8 cellular contexts compared by ENCODE assay signal in genomic region chr1:16237343-16237830, GRCh38. TPM values are rescaled to one million over a fixed set of nuclear protein-coding genes. Genes with fewer than 3 reads are reported as not detected.
DNase-seq lines count a peak whose midpoint lies in the region; ATAC-seq and TF ChIP-seq lines count a peak whose summit lies in the region.

No MANE protein-coding gene starts in this region.

- dilution Hi-C loops in mammary epithelial cell (cut with HindIII; ENCODE audit: low sequenced_read_pairs) = no loop called here

- DNase-seq in AG04449 (ENCODE audit: low read depth, low spot score) (no peak), HL-60 (ENCODE audit: low read depth in 1 of 2, low spot score in 1 of 2) (no peak), mammary epithelial cell (no peak), NCI-H748 treated with DMSO at 0.1 percent for 48 hours (lab: John Stamatoyannopoulos, UW) (no peak), NCI-H82 treated with DMSO at 0.1 percent for 48 hours (lab: John Stamatoyannopoulos, UW; ENCODE audit: unreplicated experiment) (no peak)

- peak overlapping the region; percentile 97 for H3K4me2 ChIP-seq in mammary epithelial cell (ENCODE audit: insufficient read depth, low read depth, low read length)

- 38% methylated on average over 4 of the region's 6 CpGs for WGBS in mammary epithelial cell (ENCODE audit: low coverage, missing lambda C conversion rate)

- no peak for TF ChIP-seq CTCF in AG04449 (IDR thresholded peaks at IDR 0.05; ENCODE audit: insufficient read depth, low read length, missing control alignments)
- no peak for TF ChIP-seq CTCF in HL-60 (IDR thresholded peaks at IDR 0.05; ENCODE audit: insufficient read depth, low read length)
- no peak for TF ChIP-seq CTCF in mammary epithelial cell (conservative IDR thresholded peaks at IDR 0.05 in 1 of 2, IDR thresholded peaks at IDR 0.05 in 1 of 2; ENCODE audit: extremely low read depth in 1 of 2, insufficient read depth in 1 of 2, low read depth in 1 of 2, low read length in 2 of 2)

- peak overlapping the region; percentile 58 for H3K27ac ChIP-seq in HL-60 (replicated peaks)
- peak overlapping the region; percentile 64 for H3K27ac ChIP-seq in mammary epithelial cell (ENCODE audit: insufficient read depth, low read depth, low read length)

- TSS peak; percentile 65 for BruUV-seq in mammary epithelial cell (replicated peaks; lab: Mats Ljungman, UMichigan)

- H2AFZ ChIP-seq in mammary epithelial cell (ENCODE audit: low read depth, low read length) = peak overlapping the region; percentile 90

- H4K20me1 ChIP-seq in mammary epithelial cell (ENCODE audit: insufficient read depth, low read length) = no peaks in the 10 kb centered on the region

- no peak for ATAC-seq in GM18505 (IDR thresholded peaks at IDR 0.05; ENCODE audit: unreplicated experiment)
- no peak for ATAC-seq in GM19351 (IDR thresholded peaks at IDR 0.05; ENCODE audit: unreplicated experiment)

- CTCF ChIA-PET in AG04449 (lab: Yijun Ruan, JAX) = interaction anchor here (0.5 to 17.7 kb wide), 8 partner anchors 11 to 159 kb away, joined by 3 to 319 read pairs (median 5); partner anchors contain the start of gene FAM131C
- CTCF ChIA-PET in mammary epithelial cell (lab: Charles Lee; ENCODE audit: low non-redundant PET) = interaction anchor here (0.6 kb wide), 1 partner anchor 136 kb away, joined by 4 read pairs; no protein-coding TSS in a partner anchor

- POLR2A ChIA-PET in AG04449 (lab: Yijun Ruan, JAX) = no interaction called here

- no peaks in the 10 kb centered on the region for H3K27me3 ChIP-seq in HL-60 (ENCODE audit: insufficient read depth, poor library complexity, severe bottlenecking)
- H3K27me3 ChIP-seq in mammary epithelial cell (ENCODE audit: insufficient read depth, low read length) = no peaks in the 10 kb centered on the region
- H3K27me3 ChIP-seq in mononuclear cell (ENCODE audit: insufficient read depth, low read length) = no peaks in the 10 kb centered on the region

- intact Hi-C loops in mammary epithelial cell (cut with micrococcal nuclease) = loop anchor here (2.0 kb wide), 3 partner anchors 31 to 159 kb away; no protein-coding TSS in a partner anchor

- no peaks in the 10 kb centered on the region for H3K9me3 ChIP-seq in mammary epithelial cell (replicated peaks; ENCODE audit: insufficient read depth, low read length)
- H3K9me3 ChIP-seq in mononuclear cell (ENCODE audit: low read depth, low read length) = no peaks in the 10 kb centered on the region

- H3K4me1 ChIP-seq in mammary epithelial cell (ENCODE audit: insufficient read depth, low read length) = peaks cover 23% of the 10 kb centered on the region
- peaks cover 20% of the 10 kb centered on the region for H3K4me1 ChIP-seq in mononuclear cell (ENCODE audit: insufficient read depth, low read length)

- no peaks in the 10 kb centered on the region for H3K79me2 ChIP-seq in mammary epithelial cell (ENCODE audit: insufficient read depth, low read length)

- no peak for TF ChIP-seq POLR2A in GM18505 (IDR thresholded peaks at IDR 0.05; ENCODE audit: borderline replicate concordance, extremely low read depth, insufficient read depth, insufficient read length)

- in situ Hi-C loops in mammary epithelial cell (cut with MboI; ENCODE audit: low sequenced_read_pairs in 2 of 2) = loop anchor here in 1 of 2 donors (5.0 kb wide), 1 partner anchor 40 kb away; no protein-coding TSS in a partner anchor

- H3K4me3 ChIP-seq in AG04449 (ENCODE audit: low read depth, low read length) (peak overlapping the region; percentile 75), HL-60 (replicated peaks; ENCODE audit: insufficient read depth, low read length) (peak overlapping the region; percentile 68), mammary epithelial cell (replicated peaks in 1 of 3; ENCODE audit: insufficient read depth in 1 of 3, low read depth in 2 of 3, low read length in 3 of 3) (peak overlapping the region in 2 of 3 experiments; percentile 10 to 71), mononuclear cell (ENCODE audit: low read length) (peak overlapping the region; percentile 60)

- H3K9ac ChIP-seq in mammary epithelial cell (ENCODE audit: insufficient read depth, low read length) = peak overlapping the region; percentile 55

- H3K36me3 ChIP-seq in mammary epithelial cell (ENCODE audit: insufficient read depth, low read length) = no peaks in the 10 kb centered on the region

RNA-seq across cellular contexts. Expression of gene CPLANE2, which starts 0.4 kb away (rescaled TPM):
- total RNA-seq in mammary epithelial cell (10 to 100 TPM; 13.3 to 14.8 TPM), mononuclear cell (1.8 TPM)
- polyA plus RNA-seq in mammary epithelial cell = 4.6 TPM
- 5.6 TPM for polyA minus RNA-seq in mammary epithelial cell

RNA-seq across cellular contexts. Expression of gene ARHGEF19, which starts 24.9 kb away (rescaled TPM):
- total RNA-seq in mammary epithelial cell = 1 to 10 TPM; 3.0 to 3.5 TPM
- polyA plus RNA-seq in mammary epithelial cell = 4.0 TPM
- polyA minus RNA-seq in mammary epithelial cell = 2.0 TPM
- total RNA-seq in mononuclear cell = 1.9 TPM
